Comparison of ENCODE assay signal across 1 cellular context in the genomic region with DNA sequence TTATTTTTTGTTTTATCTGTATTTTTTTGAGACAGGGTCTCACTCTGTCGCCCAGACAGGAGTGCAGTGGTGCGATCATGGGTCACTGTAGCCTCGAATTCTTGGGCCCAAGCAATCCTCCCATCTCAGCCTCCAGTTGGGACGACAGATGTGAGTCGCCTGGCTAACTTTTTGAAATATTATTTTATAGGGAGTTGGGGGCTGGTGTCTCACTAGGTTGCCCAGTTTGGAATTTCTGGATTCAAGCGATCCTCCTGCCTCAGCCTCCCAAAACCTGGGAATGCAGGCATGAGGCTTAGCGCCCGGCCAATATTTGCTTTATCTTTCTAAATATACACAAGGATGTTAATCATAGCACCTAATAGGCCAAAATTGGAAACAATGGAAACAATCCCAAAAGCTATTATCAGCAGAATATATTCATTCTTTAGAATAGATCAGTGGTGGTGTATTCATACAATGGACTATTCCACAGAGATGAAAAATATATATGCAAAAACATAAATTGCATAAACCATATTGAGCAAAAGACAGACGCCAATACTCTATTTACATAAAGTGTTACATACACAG.
TF ChIP-seq lines count a peak whose summit lies in the region.

No MANE protein-coding gene starts in this region.

TF ChIP-seq in K562, 482 proteins besides CTCF, POLR2A, EP300 and RAD21 (continues in another document):
- TF ChIP-seq POLR2AphosphoS2 (IDR thresholded peaks at IDR 0.05; ENCODE audit: low read length): no peak
- TF ChIP-seq CREB1 (IDR thresholded peaks at IDR 0.05): no peak
- no peak for TF ChIP-seq CREB1 (CRISPR knock-in tag; IDR thresholded peaks at IDR 0.05)
- TF ChIP-seq RBM25 (IDR thresholded peaks at IDR 0.05; ENCODE audit: low read depth, low read length, severe bottlenecking): peak; percentile 36
- TF ChIP-seq, protein P1, sequence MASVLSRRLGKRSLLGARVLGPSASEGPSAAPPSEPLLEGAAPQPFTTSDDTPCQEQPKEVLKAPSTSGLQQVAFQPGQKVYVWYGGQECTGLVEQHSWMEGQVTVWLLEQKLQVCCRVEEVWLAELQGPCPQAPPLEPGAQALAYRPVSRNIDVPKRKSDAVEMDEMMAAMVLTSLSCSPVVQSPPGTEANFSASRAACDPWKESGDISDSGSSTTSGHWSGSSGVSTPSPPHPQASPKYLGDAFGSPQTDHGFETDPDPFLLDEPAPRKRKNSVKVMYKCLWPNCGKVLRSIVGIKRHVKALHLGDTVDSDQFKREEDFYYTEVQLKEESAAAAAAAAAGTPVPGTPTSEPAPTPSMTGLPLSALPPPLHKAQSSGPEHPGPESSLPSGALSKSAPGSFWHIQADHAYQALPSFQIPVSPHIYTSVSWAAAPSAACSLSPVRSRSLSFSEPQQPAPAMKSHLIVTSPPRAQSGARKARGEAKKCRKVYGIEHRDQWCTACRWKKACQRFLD (CRISPR knock-in tag; IDR thresholded peaks at IDR 0.05): no peak
- TF ChIP-seq ZNF263 (CRISPR knock-in tag; IDR thresholded peaks at IDR 0.05; ENCODE audit: borderline replicate concordance): no peak
- no peak for TF ChIP-seq ZNF699 (CRISPR knock-in tag; IDR thresholded peaks at IDR 0.05; ENCODE audit: insufficient replicate concordance)
- no peak for TF ChIP-seq CBX2 (IDR thresholded peaks at IDR 0.05; ENCODE audit: insufficient read depth, low read length, poor library complexity, severe bottlenecking)
- TF ChIP-seq TCF15 (CRISPR knock-in tag; IDR thresholded peaks at IDR 0.05): no peak
- no peak for TF ChIP-seq BCLAF1 (IDR thresholded peaks at IDR 0.05; ENCODE audit: borderline replicate concordance in 1 of 2, control insufficient read depth in 1 of 2, low read depth in 2 of 2, low read length in 1 of 2)
- TF ChIP-seq CC2D1A (IDR thresholded peaks at IDR 0.05): peak; percentile 29; the same call in 1 of the 2 replicates
- TF ChIP-seq ARNT (IDR thresholded peaks at IDR 0.05): 0 out of 4 replicates have a peak, but pooled peaks of 1 of the 2 experiments have one; percentile 41
- no peak for TF ChIP-seq KLF13 (tag; IDR thresholded peaks at IDR 0.05; ENCODE audit: borderline replicate concordance, low read depth)
- no peak for TF ChIP-seq RFX1 (IDR thresholded peaks at IDR 0.05)
- no peak for TF ChIP-seq ZFPM2 (CRISPR knock-in tag; IDR thresholded peaks at IDR 0.05)
- no peak for TF ChIP-seq MCM5 (IDR thresholded peaks at IDR 0.05; ENCODE audit: low read depth)
- TF ChIP-seq CHAMP1 (IDR thresholded peaks at IDR 0.05): 0 out of 2 replicates have a peak, but pooled peaks have one; percentile 70
- no peak for TF ChIP-seq ZC3H11A (IDR thresholded peaks at IDR 0.05; ENCODE audit: low read depth, low read length)
- TF ChIP-seq IRF2 (CRISPR knock-in tag; IDR thresholded peaks at IDR 0.05): no peak
- no peak for TF ChIP-seq ZFP36 (IDR thresholded peaks at IDR 0.05; ENCODE audit: low read depth, low read length, partially characterized antibody)
- no peak for TF ChIP-seq ETV6 (IDR thresholded peaks at IDR 0.05; ENCODE audit: borderline replicate concordance in 1 of 2, low read depth in 2 of 2, low read length in 1 of 2)
- no peak for TF ChIP-seq ETV6 (CRISPR knock-in tag; IDR thresholded peaks at IDR 0.05; ENCODE audit: borderline replicate concordance)
- TF ChIP-seq CEBPG (CRISPR knock-in tag; IDR thresholded peaks at IDR 0.05): no peak
- TF ChIP-seq CEBPG (tag; conservative IDR thresholded peaks at IDR 0.05 in 1 of 2, IDR thresholded peaks at IDR 0.05 in 1 of 2): 0 out of 4 replicates have a peak, but pooled peaks of 1 of the 2 experiments have one; percentile 8
- TF ChIP-seq E2F3 (CRISPR knock-in tag; IDR thresholded peaks at IDR 0.05): no peak
- TF ChIP-seq, protein P2, sequence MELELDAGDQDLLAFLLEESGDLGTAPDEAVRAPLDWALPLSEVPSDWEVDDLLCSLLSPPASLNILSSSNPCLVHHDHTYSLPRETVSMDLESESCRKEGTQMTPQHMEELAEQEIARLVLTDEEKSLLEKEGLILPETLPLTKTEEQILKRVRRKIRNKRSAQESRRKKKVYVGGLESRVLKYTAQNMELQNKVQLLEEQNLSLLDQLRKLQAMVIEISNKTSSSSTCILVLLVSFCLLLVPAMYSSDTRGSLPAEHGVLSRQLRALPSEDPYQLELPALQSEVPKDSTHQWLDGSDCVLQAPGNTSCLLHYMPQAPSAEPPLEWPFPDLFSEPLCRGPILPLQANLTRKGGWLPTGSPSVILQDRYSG (tag; conservative IDR thresholded peaks at IDR 0.05; ENCODE audit: low read depth): no peak
- TF ChIP-seq FOXK2 (conservative IDR thresholded peaks at IDR 0.05 in 1 of 2, IDR thresholded peaks at IDR 0.05 in 1 of 2; ENCODE audit: low read depth in 2 of 2): no peak
- TF ChIP-seq GATAD2B (IDR thresholded peaks at IDR 0.05; ENCODE audit: borderline replicate concordance): no peak
- no peak for TF ChIP-seq PCBP1 (IDR thresholded peaks at IDR 0.05; ENCODE audit: low read depth, low read length, poor library complexity, severe bottlenecking)
- no peak for TF ChIP-seq NFRKB (IDR thresholded peaks at IDR 0.05; ENCODE audit: low read depth)
- TF ChIP-seq MTA3 (IDR thresholded peaks at IDR 0.05; ENCODE audit: borderline replicate concordance): no peak
- TF ChIP-seq, protein P3, sequence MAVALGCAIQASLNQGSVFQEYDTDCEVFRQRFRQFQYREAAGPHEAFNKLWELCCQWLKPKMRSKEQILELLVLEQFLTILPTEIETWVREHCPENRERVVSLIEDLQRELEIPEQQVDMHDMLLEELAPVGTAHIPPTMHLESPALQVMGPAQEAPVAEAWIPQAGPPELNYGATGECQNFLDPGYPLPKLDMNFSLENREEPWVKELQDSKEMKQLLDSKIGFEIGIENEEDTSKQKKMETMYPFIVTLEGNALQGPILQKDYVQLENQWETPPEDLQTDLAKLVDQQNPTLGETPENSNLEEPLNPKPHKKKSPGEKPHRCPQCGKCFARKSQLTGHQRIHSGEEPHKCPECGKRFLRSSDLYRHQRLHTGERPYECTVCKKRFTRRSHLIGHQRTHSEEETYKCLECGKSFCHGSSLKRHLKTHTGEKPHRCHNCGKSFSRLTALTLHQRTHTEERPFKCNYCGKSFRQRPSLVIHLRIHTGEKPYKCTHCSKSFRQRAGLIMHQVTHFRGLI (CRISPR knock-in tag; IDR thresholded peaks at IDR 0.05): no peak
- TF ChIP-seq TRIM25 (IDR thresholded peaks at IDR 0.05; ENCODE audit: borderline replicate concordance): no peak
- TF ChIP-seq ATF6 (CRISPR knock-in tag; IDR thresholded peaks at IDR 0.05): no peak
- TF ChIP-seq, protein P4, sequence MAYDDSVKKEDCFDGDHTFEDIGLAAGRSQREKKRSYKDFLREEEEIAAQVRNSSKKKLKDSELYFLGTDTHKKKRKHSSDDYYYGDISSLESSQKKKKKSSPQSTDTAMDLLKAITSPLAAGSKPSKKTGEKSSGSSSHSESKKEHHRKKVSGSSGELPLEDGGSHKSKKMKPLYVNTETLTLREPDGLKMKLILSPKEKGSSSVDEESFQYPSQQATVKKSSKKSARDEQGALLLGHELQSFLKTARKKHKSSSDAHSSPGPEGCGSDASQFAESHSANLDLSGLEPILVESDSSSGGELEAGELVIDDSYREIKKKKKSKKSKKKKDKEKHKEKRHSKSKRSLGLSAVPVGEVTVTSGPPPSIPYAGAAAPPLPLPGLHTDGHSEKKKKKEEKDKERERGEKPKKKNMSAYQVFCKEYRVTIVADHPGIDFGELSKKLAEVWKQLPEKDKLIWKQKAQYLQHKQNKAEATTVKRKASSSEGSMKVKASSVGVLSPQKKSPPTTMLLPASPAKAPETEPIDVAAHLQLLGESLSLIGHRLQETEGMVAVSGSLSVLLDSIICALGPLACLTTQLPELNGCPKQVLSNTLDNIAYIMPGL (CRISPR knock-in tag; IDR thresholded peaks at IDR 0.05): no peak
- TF ChIP-seq, protein P5, sequence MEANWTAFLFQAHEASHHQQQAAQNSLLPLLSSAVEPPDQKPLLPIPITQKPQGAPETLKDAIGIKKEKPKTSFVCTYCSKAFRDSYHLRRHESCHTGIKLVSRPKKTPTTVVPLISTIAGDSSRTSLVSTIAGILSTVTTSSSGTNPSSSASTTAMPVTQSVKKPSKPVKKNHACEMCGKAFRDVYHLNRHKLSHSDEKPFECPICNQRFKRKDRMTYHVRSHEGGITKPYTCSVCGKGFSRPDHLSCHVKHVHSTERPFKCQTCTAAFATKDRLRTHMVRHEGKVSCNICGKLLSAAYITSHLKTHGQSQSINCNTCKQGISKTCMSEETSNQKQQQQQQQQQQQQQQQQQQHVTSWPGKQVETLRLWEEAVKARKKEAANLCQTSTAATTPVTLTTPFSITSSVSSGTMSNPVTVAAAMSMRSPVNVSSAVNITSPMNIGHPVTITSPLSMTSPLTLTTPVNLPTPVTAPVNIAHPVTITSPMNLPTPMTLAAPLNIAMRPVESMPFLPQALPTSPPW (CRISPR knock-in tag; IDR thresholded peaks at IDR 0.05): no peak
- no peak for TF ChIP-seq CHCHD3 (CRISPR knock-in tag; IDR thresholded peaks at IDR 0.05)
- no peak for TF ChIP-seq ETV1 (tag; conservative IDR thresholded peaks at IDR 0.05; ENCODE audit: low read depth)
- TF ChIP-seq PRMT5 (CRISPR knock-in tag; IDR thresholded peaks at IDR 0.05): no peak
- no peak for TF ChIP-seq COPS2 (conservative IDR thresholded peaks at IDR 0.05)
